In genomic region chr6:16758163-16758975, GRCh38 we compare ENCODE assay signal across 8 cellular contexts. TPM values are rescaled to one million over a fixed set of nuclear protein-coding genes. Genes with fewer than 3 reads are reported as not detected.
DNase-seq lines count a peak whose midpoint lies in the region; ATAC-seq and TF ChIP-seq lines count a peak whose summit lies in the region.

No MANE protein-coding gene starts in this region.

- TF ChIP-seq POLR2A in transverse colon (IDR thresholded peaks at IDR 0.05): no peak

- intact Hi-C loops in transverse colon (cut with DNase I; ENCODE audit: low total_unique reads): no loop called here

- H3K9ac ChIP-seq in liver (ENCODE audit: low read depth in 1 of 2, low read length in 2 of 2): peak overlapping the region; percentile 81 to 87

- 45% methylated on average over 9 of the region's 9 CpGs for WGBS in liver
- 42 to 44% methylated on average over 7 to 9 of the region's 9 CpGs for WGBS in transverse colon (ENCODE audit: low coverage in 1 of 2), 2 donors

- in situ Hi-C loops in Caki2 (cut with HindIII; ENCODE audit: low pct_unique_long_range_greater_than_20kb, low sequenced_read_pairs) (no loop called here), transverse colon (cut with MboI; ENCODE audit: low pct_ligation_motif_present in 1 of 4, low pct_unique_long_range_greater_than_20kb in 1 of 4, low sequenced_read_pairs in 3 of 4) (loop anchor here in 1 of 4 donors (25.0 kb wide), 1 partner anchor 421 kb away; no protein-coding TSS in a partner anchor)

- no peaks in the 10 kb centered on the region for H3K9me3 ChIP-seq in liver (ENCODE audit: control insufficient read depth in 4 of 4, low read length in 3 of 4)
- no peaks in the 10 kb centered on the region for H3K9me3 ChIP-seq in transverse colon

- H3K27ac ChIP-seq in liver (ENCODE audit: low read depth in 1 of 2, low read length in 2 of 2): peak overlapping the region; percentile 91 to 94
- peak overlapping the region; percentile 99 to 100 (median 100) for H3K27ac ChIP-seq in transverse colon

- H3K4me1 ChIP-seq in liver (ENCODE audit: control insufficient read depth in 4 of 4, insufficient read depth in 4 of 4, low read length in 3 of 4) (peaks cover 2 to 32% (median 18%) of the 10 kb centered on the region in 4 donors), transverse colon (peaks cover 14 to 62% (median 40%) of the 10 kb centered on the region in 4 donors)

- H3K36me3 ChIP-seq in liver (ENCODE audit: control insufficient read depth in 4 of 4, insufficient read depth in 3 of 4, low read depth in 1 of 4, low read length in 3 of 4) (peaks cover 0 to 3% (median 0%) of the 10 kb centered on the region in 4 donors), transverse colon (no peaks in the 10 kb centered on the region)

- no peak for ATAC-seq in HG03571 (IDR thresholded peaks at IDR 0.05; ENCODE audit: unreplicated experiment)

- H3K27me3 ChIP-seq in liver (ENCODE audit: control insufficient read depth in 4 of 4, insufficient read depth in 4 of 4, low read length in 3 of 4) (no peaks in the 10 kb centered on the region), transverse colon (no peaks in the 10 kb centered on the region)

- H3K4me3 ChIP-seq in liver (ENCODE audit: low read depth in 1 of 3, low read length in 3 of 3) (peak overlapping the region in 1 of 3 donors; percentile 98), transverse colon (peak overlapping the region in 3 of 4 donors; percentile 88 to 95 (median 90))

- DNase-seq in Caki2 (ENCODE audit: low read depth): peak; percentile 22
- DNase-seq in MV-4-11 (lab: John Stamatoyannopoulos, UW): peak; percentile 70
- peak; percentile 57 for DNase-seq in astrocyte of the hippocampus (ENCODE audit: low read depth, low spot score)
- no peak for DNase-seq in transverse colon
- no peak for DNase-seq in RPMI8226
- DNase-seq in activated CD8-positive, alpha-beta memory T cell treated with anti-CD3 and anti-CD28 coated beads, Interleukin-2, amount 50 U/mL, for 48 hours: no peak

- TF ChIP-seq CTCF in liver (IDR thresholded peaks at IDR 0.05; ENCODE audit: low read depth, low read length, missing input control) (no peak), transverse colon (IDR thresholded peaks at IDR 0.05) (no peak)

- TF ChIP-seq RAD21 in liver (IDR thresholded peaks at IDR 0.05): peak in 1 of 2 donors; percentile 42

- TF ChIP-seq EP300 in transverse colon (IDR thresholded peaks at IDR 0.05; ENCODE audit: low read depth): no peak

TF ChIP-seq in liver, 16 proteins besides CTCF, POLR2A, EP300 and RAD21:
- TF ChIP-seq SP1 (IDR thresholded peaks at IDR 0.05) (no peak), EGR1 (IDR thresholded peaks at IDR 0.05; ENCODE audit: low read depth in 2 of 2) (no peak), REST (IDR thresholded peaks at IDR 0.05) (no peak), MAX (IDR thresholded peaks at IDR 0.05) (no peak), GABPA (IDR thresholded peaks at IDR 0.05 in 1 of 2, conservative IDR thresholded peaks at IDR 0.05 in 1 of 2) (no peak), FOXA2 (IDR thresholded peaks at IDR 0.05) (no peak), NR2F2 (IDR thresholded peaks at IDR 0.05) (no peak), HNF4A (conservative IDR thresholded peaks at IDR 0.05) (peak in 1 of 2 donors; percentile 3), ATF3 (IDR thresholded peaks at IDR 0.05) (no peak), FOXA1 (IDR thresholded peaks at IDR 0.05) (no peak), TAF1 (conservative IDR thresholded peaks at IDR 0.05) (no peak), YY1 (IDR thresholded peaks at IDR 0.05) (no peak), ZBTB33 (IDR thresholded peaks at IDR 0.05) (no peak), RXRA (IDR thresholded peaks at IDR 0.05) (peak in 1 of 2 donors; percentile 7)
TF ChIP-seq in liver: peak in this region for 2.

RNA-seq across cellular contexts. Expression of gene ATXN1, which starts 2.9 kb away (rescaled TPM):
- 18.7 and 23.8 TPM in 2 replicates for total RNA-seq in Caki2 (2014; rRNA removed; shearing (Covaris generic); ENCODE audit: low replicate concordance)
- 10 to 100 TPM in 1 of 2 donors, 1 to 10 TPM in 1; 8.8 to 29.7 TPM for total RNA-seq in liver
- 1 to 10 TPM; 4.3 to 7.5 TPM for polyA plus RNA-seq in liver
- 100 to 1,000 TPM in 2 of 4 donors, 10 to 100 TPM in 2; 48.7 to 166 (median 105) TPM for total RNA-seq in transverse colon

Comparison
In these comparisons a context has a peak if more than half of its experiments do, and no peak if none do; other contexts are left out.
1. DNase-seq: peak in Caki2 (single experiment), MV-4-11 (single experiment) and astrocyte of the hippocampus (single experiment); none in transverse colon (single experiment), RPMI8226 (single experiment) and activated CD8-positive, alpha-beta memory T cell treated with anti-CD3 and anti-CD28 coated beads, Interleukin-2, amount 50 U/mL, for 48 hours (single experiment).